22 cellular contexts compared by ENCODE assay signal in the genomic region with DNA sequence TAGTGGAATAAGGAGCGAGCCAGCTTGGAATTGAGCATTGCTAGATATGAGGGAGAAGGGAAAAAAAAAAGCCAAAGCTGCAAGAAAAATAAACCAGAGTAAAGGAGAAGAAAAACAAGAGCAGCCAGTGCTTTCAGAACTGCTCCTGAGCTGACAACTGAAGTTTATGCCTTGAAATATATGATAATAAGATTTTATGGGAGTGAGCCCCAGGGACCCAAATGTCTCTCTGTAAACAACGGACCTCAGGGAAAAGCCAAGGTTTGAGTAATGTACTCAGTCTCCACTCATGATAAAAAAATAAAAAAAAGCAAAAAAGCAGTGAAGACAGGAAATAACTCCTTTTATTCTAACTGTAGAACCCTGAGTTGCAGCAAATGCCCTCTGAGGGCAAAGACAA.
DNase-seq lines count a peak whose midpoint lies in the region; ATAC-seq and TF ChIP-seq lines count a peak whose summit lies in the region.
"Had no signal": no experiment of that assay in that cellular context is flagged by ENCODE, and none has a peak within 500 bp of the region (broad histone marks: within the 10 kb centered on the region; RNA-seq: fewer than 3 reads in every experiment).

No MANE protein-coding gene starts in this region.

- peak overlapping the region; percentile 57 for H3K27ac ChIP-seq in left ventricle myocardium inferior (replicated peaks)
- peak overlapping the region; percentile 81 for H3K27ac ChIP-seq in hepatocyte
- H3K27ac ChIP-seq in subcutaneous abdominal adipose tissue (ENCODE audit: low read depth, low read length), result peak overlapping the region; percentile 5
- H3K27ac ChIP-seq: testis had no signal

- H3K79me2 ChIP-seq in hepatocyte, result no peaks in the 10 kb centered on the region

- H3K27me3 ChIP-seq in left ventricle myocardium inferior (ENCODE audit: low read depth), result no peaks in the 10 kb centered on the region
- H3K27me3 ChIP-seq in hepatocyte, result no peaks in the 10 kb centered on the region
- H3K27me3 ChIP-seq in subcutaneous abdominal adipose tissue (ENCODE audit: control insufficient read depth in 5 of 5, insufficient read depth in 4 of 5, low read length in 5 of 5), result no peaks in the 10 kb centered on the region
- H3K27me3 ChIP-seq: gastrocnemius medialis, testis had no signal

- peaks cover 50% of the 10 kb centered on the region for H3K4me1 ChIP-seq in left ventricle myocardium inferior
- peaks cover 43% of the 10 kb centered on the region for H3K4me1 ChIP-seq in hepatocyte (ENCODE audit: insufficient read depth)
- peaks cover 12 to 41% (median 25%) of the 10 kb centered on the region in 5 donors for H3K4me1 ChIP-seq in subcutaneous abdominal adipose tissue (ENCODE audit: control insufficient read depth in 5 of 5, insufficient read depth in 5 of 5, low read length in 5 of 5)

- peaks cover 64% of the 10 kb centered on the region for H3K4me1 Mint-ChIP-seq in activated T-helper 2 cell treated with anti-CD3 and anti-CD28 coated beads, Interferon-gamma antibody, Interleukin-2, Interleukin-4, amounts not matched to agents 10 μg/mL and 5 μg/mL and 100 μg/mL, durations not matched to agents 14 hours and 24 hours and 36 hours (ENCODE audit: low read depth)

- H3K27me3 Mint-ChIP-seq in activated T-helper 2 cell treated with anti-CD3 and anti-CD28 coated beads, Interferon-gamma antibody, Interleukin-2, Interleukin-4, amounts not matched to agents 10 μg/mL and 5 μg/mL and 100 μg/mL, durations not matched to agents 14 hours and 24 hours and 36 hours (ENCODE audit: low read depth), result no peaks in the 10 kb centered on the region
- H3K27me3 Mint-ChIP-seq: activated CD8-positive, alpha-beta T cell treated with anti-CD3 and anti-CD28 coated beads for 36 hours; activated naive CD8-positive, alpha-beta T cell treated with anti-CD3 and anti-CD28 coated beads for 36 hours; CD8-positive, alpha-beta memory T cell had no signal

- DNase-seq in left ventricle myocardium inferior, result no peak
- no peak for DNase-seq in left cardiac atrium
- no peak for DNase-seq in activated T-helper 2 cell treated with anti-CD3 and anti-CD28 coated beads, Interferon-gamma antibody, Interleukin-2, Interleukin-4, amounts not matched to agents 10 μg/mL and 5 μg/mL and 100 μg/mL, durations not matched to agents 14 hours and 24 hours and 36 hours (ENCODE audit: low spot score)
- no peak for DNase-seq in hepatocyte (ENCODE audit: low spot score)
- no peak for DNase-seq in OCI-M1 (lab: John Stamatoyannopoulos, UW)
- DNase-seq in NCI-H82 treated with DMSO at 0.1 percent for 48 hours (lab: John Stamatoyannopoulos, UW; ENCODE audit: unreplicated experiment), result no peak
- DNase-seq: activated CD4-positive, CD25-positive, alpha-beta regulatory T cell; activated CD8-positive, alpha-beta T cell treated with anti-CD3 and anti-CD28 coated beads for 36 hours; activated naive CD8-positive, alpha-beta T cell treated with anti-CD3 and anti-CD28 coated beads for 36 hours; activated T-cell treated with anti-CD3 and anti-CD28 coated beads, Interleukin-2, amount 50 U/mL, for 4 hours; CD8-positive, alpha-beta memory T cell; DMS79 treated with DMSO at 0.1 percent for 48 hours; gastrocnemius medialis; left colon; NCI-H1417; NCI-H524 treated with DMSO at 0.1 percent for 48 hours; nucleus accumbens; stimulated activated CD8-positive, alpha-beta memory T cell treated with anti-CD3 and anti-CD28 coated beads, Interleukin-4, amount 100 ng/mL, for 48 hours; testis had no signal

- H3K27ac Mint-ChIP-seq in activated T-helper 2 cell treated with anti-CD3 and anti-CD28 coated beads, Interferon-gamma antibody, Interleukin-2, Interleukin-4, amounts not matched to agents 10 μg/mL and 5 μg/mL and 100 μg/mL, durations not matched to agents 14 hours and 24 hours and 36 hours, result peak overlapping the region; percentile 40
- H3K27ac Mint-ChIP-seq: activated naive CD8-positive, alpha-beta T cell treated with anti-CD3 and anti-CD28 coated beads for 36 hours; T-helper 2 cell treated with Interferon-gamma antibody and Interleukin-4, amounts not matched to agents 5 μg/mL and 100 μg/mL, for 36 hours had no signal

- no peak overlapping the region for H2AFZ ChIP-seq in hepatocyte

- no peak overlapping the region for H3K4me3 Mint-ChIP-seq in activated T-helper 2 cell treated with anti-CD3 and anti-CD28 coated beads, Interferon-gamma antibody, Interleukin-2, Interleukin-4, amounts not matched to agents 10 μg/mL and 5 μg/mL and 100 μg/mL, durations not matched to agents 14 hours and 24 hours and 36 hours (ENCODE audit: low read depth)
- H3K4me3 Mint-ChIP-seq: activated CD8-positive, alpha-beta T cell treated with anti-CD3 and anti-CD28 coated beads for 36 hours; activated naive CD8-positive, alpha-beta T cell treated with anti-CD3 and anti-CD28 coated beads for 36 hours; activated T-cell treated with anti-CD3 and anti-CD28 coated beads, Interleukin-2, amount 50 U/mL, for 4 hours; T-helper 2 cell treated with Interferon-gamma antibody and Interleukin-4, amounts not matched to agents 5 μg/mL and 100 μg/mL, for 36 hours had no signal

- no peaks in the 10 kb centered on the region for H4K20me1 ChIP-seq in hepatocyte (ENCODE audit: insufficient read depth, poor library complexity, severe bottlenecking)

- 58% methylated on average over 2 of the region's 2 CpGs for WGBS in hepatocyte (ENCODE audit: low lambda C conversion rate, missing lambda C conversion rate)

- H3K36me3 ChIP-seq in left ventricle myocardium inferior (no peaks in the 10 kb centered on the region), hepatocyte (replicated peaks; ENCODE audit: insufficient read depth, low read depth) (no peaks in the 10 kb centered on the region), subcutaneous abdominal adipose tissue (ENCODE audit: control insufficient read depth in 5 of 5, insufficient read depth in 5 of 5, low read length in 5 of 5) (no peaks in the 10 kb centered on the region)
- H3K36me3 ChIP-seq: gastrocnemius medialis had no signal

- H3K9ac ChIP-seq in subcutaneous abdominal adipose tissue (ENCODE audit: low read length in 5 of 5), result no peak overlapping the region

- H3K4me2 ChIP-seq in hepatocyte, result no peak overlapping the region

- ATAC-seq in left cardiac atrium, result no peak
- ATAC-seq in HG03378 (IDR thresholded peaks at IDR 0.05; ENCODE audit: unreplicated experiment), result no peak
- ATAC-seq: gastrocnemius medialis, left colon had no signal

- no peaks in the 10 kb centered on the region for H3K9me3 ChIP-seq in left ventricle myocardium inferior (replicated peaks)
- no peaks in the 10 kb centered on the region for H3K9me3 ChIP-seq in hepatocyte (ENCODE audit: low read depth)
- H3K9me3 ChIP-seq in subcutaneous abdominal adipose tissue (ENCODE audit: control insufficient read depth in 5 of 5, low read length in 5 of 5), result no peaks in the 10 kb centered on the region
- H3K9me3 ChIP-seq: gastrocnemius medialis, testis had no signal

- H3K9me3 Mint-ChIP-seq in activated T-helper 2 cell treated with anti-CD3 and anti-CD28 coated beads, Interferon-gamma antibody, Interleukin-2, Interleukin-4, amounts not matched to agents 10 μg/mL and 5 μg/mL and 100 μg/mL, durations not matched to agents 14 hours and 24 hours and 36 hours, result no peaks in the 10 kb centered on the region
- H3K9me3 Mint-ChIP-seq: activated CD8-positive, alpha-beta T cell treated with anti-CD3 and anti-CD28 coated beads for 36 hours; activated naive CD8-positive, alpha-beta T cell treated with anti-CD3 and anti-CD28 coated beads for 36 hours; activated T-cell treated with anti-CD3 and anti-CD28 coated beads, Interleukin-2, amount 50 U/mL, for 4 hours; CD8-positive, alpha-beta memory T cell; T-helper 2 cell treated with Interferon-gamma antibody and Interleukin-4, amounts not matched to agents 5 μg/mL and 100 μg/mL, for 36 hours had no signal

- intact Hi-C loops in left ventricle myocardium inferior (cut with micrococcal nuclease) (no loop called here), left cardiac atrium (cut with DNase I) (no loop called here)
- intact Hi-C loops in activated T-helper 2 cell treated with anti-CD3 and anti-CD28 coated beads, Interferon-gamma antibody, Interleukin-2, Interleukin-4, amounts not matched to agents 10 μg/mL and 5 μg/mL and 100 μg/mL, durations not matched to agents 14 hours and 24 hours and 36 hours (cut with micrococcal nuclease), result loop anchor here (5.0 to 10.0 kb wide), 2 partner anchors 48 to 215 kb away; no protein-coding TSS in a partner anchor

- TF ChIP-seq CTCF in left ventricle myocardium inferior (IDR thresholded peaks at IDR 0.05; ENCODE audit: borderline replicate concordance), result no peak
- TF ChIP-seq CTCF in hepatocyte (IDR thresholded peaks at IDR 0.05; ENCODE audit: poor library complexity), result no peak

- peaks cover 21% of the 10 kb centered on the region for H3K36me3 Mint-ChIP-seq in activated T-helper 2 cell treated with anti-CD3 and anti-CD28 coated beads, Interferon-gamma antibody, Interleukin-2, Interleukin-4, amounts not matched to agents 10 μg/mL and 5 μg/mL and 100 μg/mL, durations not matched to agents 14 hours and 24 hours and 36 hours (ENCODE audit: low read depth)

- H3K9me2 ChIP-seq in hepatocyte (replicated peaks; ENCODE audit: insufficient read depth), result no peaks in the 10 kb centered on the region

- no peak overlapping the region for H3K4me3 ChIP-seq in left ventricle myocardium inferior
- H3K4me3 ChIP-seq in hepatocyte, result no peak overlapping the region
- H3K4me3 ChIP-seq in subcutaneous abdominal adipose tissue (ENCODE audit: low read depth in 1 of 5, low read length in 5 of 5), result no peak overlapping the region
- H3K4me3 ChIP-seq: gastrocnemius medialis, testis had no signal

Comparison
In these comparisons a context has a peak if more than half of its experiments do, and no peak if none do; other contexts are left out.
1. H3K27ac ChIP-seq: peak in every context shown above with its lines; median percentile 81 in hepatocyte; 57 in left ventricle myocardium inferior; 5 in subcutaneous abdominal adipose tissue.